In genomic region chr1:761791-762190, GRCh38 we compare ENCODE assay signal across 2 cellular contexts.
DNase-seq lines count a peak whose midpoint lies in the region; ATAC-seq, FAIRE-seq and TF ChIP-seq lines count a peak whose summit lies in the region.
"Not testable (repeated sequence)": the region's sequence is repeated elsewhere in the genome, so short reads cannot be mapped to it uniquely, and the experiment has no call there.

No MANE protein-coding gene starts in this region.

- TSS peak; percentile 25 for BruUV-seq in K562 (replicated peaks; lab: Mats Ljungman, UMichigan)
- not testable (repeated sequence) for BruUV-seq in HepG2 (replicated peaks; lab: Mats Ljungman, UMichigan)

- not testable (repeated sequence) for H3K4me1 ChIP-seq in K562 (replicated peaks in 1 of 2; ENCODE audit: control insufficient read depth in 2 of 2, insufficient read depth in 2 of 2, low read length in 2 of 2); HepG2 (ENCODE audit: insufficient read depth, low read length)

- POLR2A ChIA-PET in K562 (lab: Yijun Ruan, JAX); HepG2 (lab: Yijun Ruan, JAX): not testable (repeated sequence)

- no CpG with 5 or more reads among the region's 2 CpGs for WGBS in K562 (ENCODE audit: insufficient coverage, low coverage, missing lambda C conversion rate)
- WGBS in HepG2 (ENCODE audit: low lambda C conversion rate) = 0% methylated on average over 1 of the region's 2 CpGs

- H3K9me3 ChIP-seq in K562 (replicated peaks; ENCODE audit: control insufficient read depth, insufficient read depth, low read depth, low read length); HepG2 (ENCODE audit: low read length): not testable (repeated sequence)

- intact Hi-C loops in K562 (cut with micrococcal nuclease); HepG2 (cut with micrococcal nuclease; ENCODE audit: unreplicated experiment): not testable (repeated sequence)

- H3K27ac ChIP-seq in K562 (ENCODE audit: extremely low read depth, low read depth, low read length); HepG2 (ENCODE audit: extremely low read length, insufficient read depth, low read length): not testable (repeated sequence)

- H3K4me3 ChIP-seq in K562; HepG2 (replicated peaks in 1 of 3; ENCODE audit: insufficient read depth in 1 of 3, low read depth in 2 of 3, low read length in 3 of 3): not testable (repeated sequence)

- in situ Hi-C loops in K562 (cut with MboI); HepG2 (cut with HindIII; ENCODE audit: extremely low pct_ligation_motif_present, low pct_unique_long_range_greater_than_20kb): not testable (repeated sequence)

- TF ChIP-seq POLR2A in K562 (conservative IDR thresholded peaks at IDR 0.05); HepG2 (IDR thresholded peaks at IDR 0.05; ENCODE audit: insufficient read depth in 1 of 2, low read depth in 2 of 2, low read length in 2 of 2): not testable (repeated sequence)

- H3K9ac ChIP-seq in K562 (ENCODE audit: insufficient read depth in 1 of 2, low read depth in 2 of 2, low read length in 2 of 2); HepG2 (ENCODE audit: insufficient read depth, low read depth, low read length): not testable (repeated sequence)

- not testable (repeated sequence) for H3K9me1 ChIP-seq in K562 (ENCODE audit: control insufficient read depth, insufficient read depth, low read length)

- TF ChIP-seq EP300 in K562 (IDR thresholded peaks at IDR 0.05; ENCODE audit: low read length); HepG2 (IDR thresholded peaks at IDR 0.05; ENCODE audit: low read depth in 2 of 2, low read length in 2 of 2); HepG2 (CRISPR knock-in tag; IDR thresholded peaks at IDR 0.05; ENCODE audit: borderline replicate concordance): not testable (repeated sequence)

- not testable (repeated sequence) for ATAC-seq in K562, HepG2

- H3K79me2 ChIP-seq in K562 (ENCODE audit: control insufficient read depth, insufficient read depth, low read length); HepG2 (ENCODE audit: insufficient read depth, low read length): not testable (repeated sequence)

- TF ChIP-seq RAD21 in K562 (CRISPR knock-in tag; conservative IDR thresholded peaks at IDR 0.05 in 1 of 2, IDR thresholded peaks at IDR 0.05 in 1 of 2); HepG2 (CRISPR knock-in tag; IDR thresholded peaks at IDR 0.05): not testable (repeated sequence)

- DNase-seq in K562 (ENCODE audit: extremely low read depth in 1 of 4, low spot score in 3 of 4); HepG2 (ENCODE audit: low spot score): not testable (repeated sequence)

- CTCF ChIA-PET in K562 (lab: Yijun Ruan, JAX; ENCODE audit: low intra/inter-chr PET ratio); HepG2 (lab: Yijun Ruan, JAX; ENCODE audit: low intra/inter-chr PET ratio, low total read pairs): not testable (repeated sequence)

- not testable (repeated sequence) for H3K4me2 ChIP-seq in K562 (ENCODE audit: insufficient read depth, low read length); HepG2 (ENCODE audit: low read depth, low read length)

- not testable (repeated sequence) for H3K36me3 ChIP-seq in K562 (ENCODE audit: control insufficient read depth, insufficient read depth, low read length); HepG2 (replicated peaks in 1 of 2; ENCODE audit: control insufficient read depth in 1 of 2, insufficient read depth in 2 of 2, low read length in 2 of 2)

- not testable (repeated sequence) for H3K27me3 ChIP-seq in K562 (ENCODE audit: control insufficient read depth in 2 of 2, insufficient read depth in 2 of 2, low read length in 2 of 2); HepG2 (ENCODE audit: control insufficient read depth in 1 of 2, insufficient read depth in 2 of 2, low read length in 2 of 2)

- not testable (repeated sequence) for H2AFZ ChIP-seq in K562 (ENCODE audit: low read depth, low read length); HepG2 (ENCODE audit: low read length)

- not testable (repeated sequence) for TF ChIP-seq CTCF in K562 (IDR thresholded peaks at IDR 0.05 in 2 of 3, conservative IDR thresholded peaks at IDR 0.05 in 1 of 3; ENCODE audit: insufficient read depth in 2 of 3, low read depth in 1 of 3, low read length in 3 of 3); HepG2 (CRISPR knock-in tag; IDR thresholded peaks at IDR 0.05)

- H4K20me1 ChIP-seq in K562 (replicated peaks; ENCODE audit: control insufficient read depth, insufficient read depth, low read length); HepG2 (ENCODE audit: insufficient read depth, low read length): not testable (repeated sequence)

- FAIRE-seq in K562 (lab: Jason Lieb, UNC); HepG2 (lab: Jason Lieb, UNC): not testable (repeated sequence)

TF ChIP-seq in HepG2, 621 proteins besides CTCF, POLR2A, EP300 and RAD21:
- TF ChIP-seq SOX13 (IDR thresholded peaks at IDR 0.05) = not testable (repeated sequence)
- TF ChIP-seq SOX13 (CRISPR knock-in tag; conservative IDR thresholded peaks at IDR 0.05 in 1 of 2, IDR thresholded peaks at IDR 0.05 in 1 of 2) = peak in 1 of 2 experiments; percentile 57; a peak in 1 of 4 replicates
- TF ChIP-seq SOX5 (CRISPR knock-in tag; IDR thresholded peaks at IDR 0.05; ENCODE audit: borderline replicate concordance) = peak; percentile 75
TF ChIP-seq in HepG2: peak in this region for 2; not testable (repeated sequence) for 619.
